14 cellular contexts compared by ENCODE assay signal in the genomic region with DNA sequence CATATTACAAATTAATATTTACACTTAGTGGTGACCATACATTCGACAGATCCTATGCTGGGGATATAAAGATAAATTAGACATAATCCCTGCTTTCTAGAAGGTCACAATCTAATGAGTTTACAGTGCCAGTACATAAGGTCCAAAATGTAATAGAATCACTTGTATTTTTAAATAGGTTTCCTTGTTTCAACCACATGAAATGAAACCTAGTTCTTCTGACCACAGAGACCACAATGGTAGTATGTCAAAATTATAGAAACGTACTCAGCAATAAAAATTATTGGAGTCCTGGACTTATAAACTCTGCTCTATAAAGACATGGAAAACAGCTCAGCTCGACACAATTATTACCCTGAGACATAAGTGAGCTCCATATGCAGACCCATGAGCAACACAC.
DNase-seq lines count a peak whose midpoint lies in the region; ATAC-seq and TF ChIP-seq lines count a peak whose summit lies in the region.
"Had no signal": no experiment of that assay in that cellular context is flagged by ENCODE, and none has a peak within 500 bp of the region (broad histone marks: within the 10 kb centered on the region; RNA-seq: fewer than 3 reads in every experiment).

No MANE protein-coding gene starts in this region.

- no peaks in the 10 kb centered on the region for H3K79me2 ChIP-seq in SU-DHL-6 (ENCODE audit: insufficient read depth, low read length)

- H3K27ac ChIP-seq in BLaER1 = no peak overlapping the region
- H3K27ac ChIP-seq in SU-DHL-6 (ENCODE audit: low read depth, low read length) = no peak overlapping the region
- H3K27ac ChIP-seq: C4-2B had no signal

- H3K9me3 ChIP-seq in BLaER1 = no peaks in the 10 kb centered on the region
- H3K9me3 ChIP-seq in SU-DHL-6 (ENCODE audit: insufficient read depth, low read length) = no peaks in the 10 kb centered on the region

- H3K4me2 ChIP-seq in BLaER1 (peak overlapping the region; percentile 49), SU-DHL-6 (ENCODE audit: low read depth, low read length, poor library complexity, severe bottlenecking) (peak overlapping the region; percentile 18)
- H3K4me2 ChIP-seq: GM23338 had no signal

- DNase-seq in MV-4-11 (lab: John Stamatoyannopoulos, UW) (peak; percentile 15), NCI-H2227 treated with DMSO at 0.1 percent for 48 hours (lab: John Stamatoyannopoulos, UW) (no peak), DMS79 (lab: John Stamatoyannopoulos, UW) (no peak)
- DNase-seq in central memory CD4-positive, alpha-beta T cell = no peak
- DNase-seq: CD4-positive, alpha-beta T cell; DMS153; DMS79 treated with DMSO at 0.1 percent for 48 hours; GF-D8; HCEC 1CT had no signal

- H4K20me1 ChIP-seq in BLaER1 = no peaks in the 10 kb centered on the region
- H4K20me1 ChIP-seq in SU-DHL-6 (ENCODE audit: low read depth, low read length) = no peaks in the 10 kb centered on the region

- H3K9ac ChIP-seq in BLaER1 (no peak overlapping the region), SU-DHL-6 (ENCODE audit: low read length) (no peak overlapping the region)

- H3K27me3 ChIP-seq in BLaER1 (no peaks in the 10 kb centered on the region), SU-DHL-6 (ENCODE audit: low read length) (no peaks in the 10 kb centered on the region)

- peak; percentile 73 for ATAC-seq in GM18867 (IDR thresholded peaks at IDR 0.05; ENCODE audit: unreplicated experiment)
- ATAC-seq: GM23338 had no signal

- no peak for TF ChIP-seq CTCF in SU-DHL-6 (IDR thresholded peaks at IDR 0.05; ENCODE audit: insufficient read depth, low read length, poor library complexity, severe bottlenecking)

- H3K36me3 ChIP-seq in BLaER1 (no peaks in the 10 kb centered on the region), SU-DHL-6 (ENCODE audit: low read length) (no peaks in the 10 kb centered on the region)

- H2AFZ ChIP-seq in SU-DHL-6 (ENCODE audit: low read depth, low read length, severe bottlenecking) = no peak overlapping the region
- H2AFZ ChIP-seq: GM23338 had no signal

- no peaks in the 10 kb centered on the region for H3K9me2 ChIP-seq in SU-DHL-6 (replicated peaks; ENCODE audit: insufficient read depth, low read length)

- H3K4me1 ChIP-seq in BLaER1 = peaks cover 12% of the 10 kb centered on the region

- no peaks in the 10 kb centered on the region for H3F3A ChIP-seq in SU-DHL-6 (ENCODE audit: insufficient read depth)

- H3K4me3 ChIP-seq in BLaER1 (no peak overlapping the region), SU-DHL-6 (ENCODE audit: insufficient read depth, low read length, poor library complexity, severe bottlenecking) (no peak overlapping the region)
- H3K4me3 ChIP-seq: GM23338 had no signal
